In the genomic region with DNA sequence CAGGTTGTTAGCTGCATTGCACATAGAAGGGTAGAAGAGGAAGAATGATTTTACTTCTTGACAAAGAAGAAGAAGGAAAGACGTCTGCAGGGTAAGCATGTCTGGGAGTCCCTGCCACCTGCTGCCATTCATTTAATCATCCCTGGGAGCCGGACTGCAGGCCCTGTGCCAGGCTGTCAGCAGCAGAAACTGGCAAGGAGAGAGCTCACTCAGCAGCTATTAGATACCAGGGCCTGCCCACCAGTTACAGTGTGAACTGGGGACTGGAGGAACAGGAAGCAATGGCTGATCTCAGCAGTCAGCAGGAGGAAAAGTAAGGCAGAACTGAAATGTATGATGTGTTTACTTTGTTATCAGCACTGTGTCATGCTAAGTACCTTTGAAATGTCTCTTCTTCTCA, we compare ENCODE assay signal across 12 cellular contexts.
A peak's percentile ranks its signal among the peaks of the same experiment; 100 is the strongest.
DNase-seq lines count a peak whose midpoint lies in the region; ATAC-seq, FAIRE-seq and TF ChIP-seq lines count a peak whose summit lies in the region.
"Had no signal": no experiment of that assay in that cellular context is flagged by ENCODE, and none has a peak within 500 bp of the region (broad histone marks: within the 10 kb centered on the region; RNA-seq: fewer than 3 reads in every experiment).

No MANE protein-coding gene starts in this region.

- no peak overlapping the region for H3K4me2 ChIP-seq in mesenchymal stem cell (ENCODE audit: low read length, poor library complexity, severe bottlenecking)

- H3K79me1 ChIP-seq in mesenchymal stem cell (replicated peaks; ENCODE audit: low read length, poor library complexity, severe bottlenecking): no peaks in the 10 kb centered on the region

- no peaks in the 10 kb centered on the region for H3K9me3 Mint-ChIP-seq in endothelial cell (ENCODE audit: unreplicated experiment)
- H3K9me3 Mint-ChIP-seq in activated naive CD8-positive, alpha-beta T cell treated with anti-CD3 and anti-CD28 coated beads for 36 hours: no peaks in the 10 kb centered on the region
- H3K9me3 Mint-ChIP-seq: nephron had no signal

- no peak overlapping the region for H2AFZ ChIP-seq in mesenchymal stem cell (ENCODE audit: low read depth, low read length)

- H2AK5ac ChIP-seq in mesenchymal stem cell (ENCODE audit: low read length, severe bottlenecking): no peak overlapping the region

- intact Hi-C loops in pancreas (cut with DNase I): no loop called here

- peak; percentile 11 for DNase-seq in DMS79 (lab: John Stamatoyannopoulos, UW)
- DNase-seq in NCI-H2196 treated with DMSO at 0.1 percent for 48 hours (lab: John Stamatoyannopoulos, UW; ENCODE audit: unreplicated experiment): peak; percentile 35
- DNase-seq in endothelial cell (ENCODE audit: low spot score): peak; percentile 5
- peak; percentile 32 to 64 (median 48) for DNase-seq in pancreas
- DNase-seq in activated naive CD8-positive, alpha-beta T cell treated with anti-CD3 and anti-CD28 coated beads for 36 hours: no peak
- DNase-seq in mesenchymal stem cell: no peak
- DNase-seq: activated CD4-positive, alpha-beta T cell treated with anti-CD3 and anti-CD28 coated beads for 1 hour; stimulated activated CD4-positive, alpha-beta T cell treated with anti-CD3 and anti-CD28 coated beads, Interleukin-15, amount 100 ng/mL, for 24 hours had no signal

- H3K18ac ChIP-seq in mesenchymal stem cell (ENCODE audit: low read depth in 1 of 2, low read length in 2 of 2): no peak overlapping the region

- no peak overlapping the region for H3K4me3 Mint-ChIP-seq in endothelial cell (ENCODE audit: unreplicated experiment)
- H3K4me3 Mint-ChIP-seq in activated naive CD8-positive, alpha-beta T cell treated with anti-CD3 and anti-CD28 coated beads for 36 hours: no peak overlapping the region
- H3K4me3 Mint-ChIP-seq: nephron had no signal

- H3K9ac ChIP-seq in mesenchymal stem cell (ENCODE audit: low read length): no peak overlapping the region

- H4K91ac ChIP-seq in mesenchymal stem cell (ENCODE audit: low read length): no peak overlapping the region

- H3K4me1 Mint-ChIP-seq in endothelial cell (ENCODE audit: unreplicated experiment): peaks cover 8% of the 10 kb centered on the region
- H3K4me1 Mint-ChIP-seq in activated naive CD8-positive, alpha-beta T cell treated with anti-CD3 and anti-CD28 coated beads for 36 hours: no peaks in the 10 kb centered on the region

- H2BK12ac ChIP-seq in mesenchymal stem cell (ENCODE audit: low read length in 2 of 2): no peak overlapping the region

- no peak overlapping the region for H4K8ac ChIP-seq in mesenchymal stem cell (ENCODE audit: low read length)

- H3K4me1 ChIP-seq in pancreas (peaks cover 0 to 9% (median 0%) of the 10 kb centered on the region in 3 donors), mesenchymal stem cell (ENCODE audit: control insufficient read depth, insufficient read depth, low read depth, low read length) (no peaks in the 10 kb centered on the region)

- no peak overlapping the region for H3K27ac Mint-ChIP-seq in endothelial cell (ENCODE audit: unreplicated experiment)
- H3K27ac Mint-ChIP-seq in activated naive CD8-positive, alpha-beta T cell treated with anti-CD3 and anti-CD28 coated beads for 36 hours: no peak overlapping the region

- H2BK120ac ChIP-seq in mesenchymal stem cell (ENCODE audit: low read depth, low read length): no peak overlapping the region

- H3K4ac ChIP-seq in mesenchymal stem cell (ENCODE audit: low read depth in 1 of 2, low read length in 2 of 2): no peak overlapping the region

- H3K36me3 ChIP-seq in pancreas (no peaks in the 10 kb centered on the region), mesenchymal stem cell (ENCODE audit: control insufficient read depth in 1 of 2, insufficient read depth in 2 of 2, low read depth in 1 of 2, low read length in 2 of 2) (no peaks in the 10 kb centered on the region)

- H3K27ac ChIP-seq in pancreas (peak overlapping the region in 1 of 4 donors; percentile 35), mesenchymal stem cell (ENCODE audit: low read length, poor library complexity, severe bottlenecking) (no peak overlapping the region)
- H3K27ac ChIP-seq: SK-N-MC had no signal

- no peak overlapping the region for H3K14ac ChIP-seq in mesenchymal stem cell (ENCODE audit: low read length in 2 of 2)

- no peak overlapping the region for H2BK15ac ChIP-seq in mesenchymal stem cell (ENCODE audit: low read depth, poor library complexity, severe bottlenecking)

- no peak overlapping the region for H3K23ac ChIP-seq in mesenchymal stem cell (ENCODE audit: low read length in 2 of 2)

- H3K27me3 ChIP-seq in pancreas (no peaks in the 10 kb centered on the region), mesenchymal stem cell (ENCODE audit: control insufficient read depth in 1 of 2, insufficient read depth in 1 of 2, low read length in 2 of 2) (no peaks in the 10 kb centered on the region)

- FAIRE-seq in pancreas (lab: Jason Lieb, UNC): no peak

- no peaks in the 10 kb centered on the region for H3K36me3 Mint-ChIP-seq in endothelial cell (ENCODE audit: low read depth, unreplicated experiment)
- H3K36me3 Mint-ChIP-seq in activated naive CD8-positive, alpha-beta T cell treated with anti-CD3 and anti-CD28 coated beads for 36 hours: no peaks in the 10 kb centered on the region

- H3K9me3 ChIP-seq in pancreas: no peaks in the 10 kb centered on the region
- no peaks in the 10 kb centered on the region for H3K9me3 ChIP-seq in mesenchymal stem cell (ENCODE audit: control insufficient read depth, low read length)

- no peak for TF ChIP-seq CTCF in endothelial cell (IDR thresholded peaks at IDR 0.05; ENCODE audit: unreplicated experiment)
- no peak for TF ChIP-seq CTCF in pancreas (IDR thresholded peaks at IDR 0.05)

- H3K4me3 ChIP-seq in pancreas: no peak overlapping the region
- H3K4me3 ChIP-seq in mesenchymal stem cell (ENCODE audit: insufficient read depth in 1 of 2, low read depth in 1 of 2, low read length in 2 of 2): no peak overlapping the region
- H3K4me3 ChIP-seq: SK-N-MC had no signal

- peak; percentile 80 to 98 (median 96) for ATAC-seq in pancreas
- no peak for ATAC-seq in HG03097 (IDR thresholded peaks at IDR 0.05; ENCODE audit: low FRiP score, unreplicated experiment)
- ATAC-seq in esophagus mucosa: no peak

- no peak overlapping the region for H2BK5ac ChIP-seq in mesenchymal stem cell (ENCODE audit: low read depth, low read length, poor library complexity, severe bottlenecking)

- WGBS in pancreas, 2 donors: 8 to 10% methylated on average over 2 of the region's 2 CpGs
- 61% methylated on average over 2 of the region's 2 CpGs for WGBS in mesenchymal stem cell

- peaks cover 4% of the 10 kb centered on the region for H3K27me3 Mint-ChIP-seq in endothelial cell (ENCODE audit: unreplicated experiment)
- peaks cover 15% of the 10 kb centered on the region for H3K27me3 Mint-ChIP-seq in activated naive CD8-positive, alpha-beta T cell treated with anti-CD3 and anti-CD28 coated beads for 36 hours

Comparison
In these comparisons a context has a peak if more than half of its experiments do, and no peak if none do; other contexts are left out.
1. DNase-seq: peak in DMS79 (single experiment), NCI-H2196 treated with DMSO at 0.1 percent for 48 hours (single experiment), endothelial cell (single experiment) and pancreas (6 of 6); none in activated naive CD8-positive, alpha-beta T cell treated with anti-CD3 and anti-CD28 coated beads for 36 hours (single experiment) and mesenchymal stem cell (single experiment).
2. ATAC-seq: peak in pancreas (4 of 4); none in HG03097 (single experiment) and esophagus mucosa (single experiment).